ENCODE assay signal across 17 cellular contexts in genomic region chr14:86541969-86542368, GRCh38.
"Had no signal": no experiment of that assay in that cellular context is flagged by ENCODE, and none has a peak within 500 bp of the region (broad histone marks: within the 10 kb centered on the region; RNA-seq: fewer than 3 reads in every experiment).

No MANE protein-coding gene starts in this region.

- H3K4me3 ChIP-seq: left ventricle myocardium inferior, mucosa of descending colon had no signal

- H3K27ac ChIP-seq: brain microvascular endothelial cell, left ventricle myocardium inferior had no signal

- H3K36me3 ChIP-seq: brain microvascular endothelial cell, left ventricle myocardium inferior had no signal

- H3K4me1 Mint-ChIP-seq: activated CD4-positive, alpha-beta T cell treated with anti-CD3 and anti-CD28 coated beads, Interleukin-2, amount 10 ng/mL, durations not matched to agents 24 days and 14 days; naive thymus-derived CD4-positive, alpha-beta T cell had no signal

- DNase-seq: activated CD4-positive, alpha-beta T cell treated with anti-CD3 and anti-CD28 coated beads, Interleukin-2, amount 10 ng/mL, durations not matched to agents 24 days and 14 days; activated CD4-positive, CD25-positive, alpha-beta regulatory T cell; activated CD8-positive, alpha-beta memory T cell treated with anti-CD3 and anti-CD28 coated beads, Interleukin-2, amount 50 U/mL, for 48 hours; activated CD8-positive, alpha-beta T cell treated with anti-CD3 and anti-CD28 coated beads, Interleukin-2, amount 10 ng/mL, durations not matched to agents 7 days and 5 days; activated gamma-delta T cell treated with Interleukin-2 at 50 U/mL for 16 hours; anterior cingulate cortex; brain microvascular endothelial cell; dermis blood vessel endothelial cell; effector memory CD8-positive, alpha-beta T cell; hippocampal formation; kidney; left ventricle myocardium inferior; mucosa of descending colon; naive thymus-derived CD4-positive, alpha-beta T cell; stimulated activated CD4-positive, alpha-beta T cell treated with anti-CD3 and anti-CD28 coated beads, Interleukin-12 subunit alpha, Interleukin-12 subunit beta, amount 100 ng/mL, for 4 hours; stimulated activated CD4-positive, alpha-beta T cell treated with anti-CD3 and anti-CD28 coated beads, Interleukin-2, amount 100 ng/mL, for 24 hours had no signal

- H3K4me1 ChIP-seq: left ventricle myocardium inferior had no signal

- H3K27ac Mint-ChIP-seq: activated CD4-positive, alpha-beta T cell treated with anti-CD3 and anti-CD28 coated beads, Interleukin-2, amount 10 ng/mL, durations not matched to agents 24 days and 14 days; activated CD8-positive, alpha-beta T cell treated with anti-CD3 and anti-CD28 coated beads, Interleukin-2, amount 10 ng/mL, durations not matched to agents 7 days and 5 days; activated naive CD8-positive, alpha-beta T cell; effector memory CD8-positive, alpha-beta T cell; naive thymus-derived CD4-positive, alpha-beta T cell had no signal

- ATAC-seq: activated CD8-positive, alpha-beta T cell treated with anti-CD3 and anti-CD28 coated beads, Interleukin-2, amount 10 ng/mL, durations not matched to agents 7 days and 5 days; effector memory CD8-positive, alpha-beta T cell; mucosa of descending colon; naive thymus-derived CD4-positive, alpha-beta T cell had no signal

- H3K36me3 Mint-ChIP-seq: activated naive CD8-positive, alpha-beta T cell; naive thymus-derived CD4-positive, alpha-beta T cell had no signal

- H3K27me3 Mint-ChIP-seq: activated CD4-positive, alpha-beta T cell treated with anti-CD3 and anti-CD28 coated beads, Interleukin-2, amount 10 ng/mL, durations not matched to agents 24 days and 14 days; activated naive CD8-positive, alpha-beta T cell; effector memory CD8-positive, alpha-beta T cell; naive thymus-derived CD4-positive, alpha-beta T cell had no signal

- H3K9me3 ChIP-seq: left ventricle myocardium inferior, mucosa of descending colon had no signal

- H3K4me3 Mint-ChIP-seq: activated CD4-positive, alpha-beta T cell treated with anti-CD3 and anti-CD28 coated beads, Interleukin-2, amount 10 ng/mL, durations not matched to agents 24 days and 14 days; activated CD8-positive, alpha-beta T cell treated with anti-CD3 and anti-CD28 coated beads, Interleukin-2, amount 10 ng/mL, durations not matched to agents 7 days and 5 days; activated naive CD8-positive, alpha-beta T cell; effector memory CD8-positive, alpha-beta T cell; naive thymus-derived CD4-positive, alpha-beta T cell had no signal

- H3K27me3 ChIP-seq: brain microvascular endothelial cell had no signal

- H3K9me3 Mint-ChIP-seq: activated CD4-positive, alpha-beta T cell treated with anti-CD3 and anti-CD28 coated beads, Interleukin-2, amount 10 ng/mL, durations not matched to agents 24 days and 14 days had no signal
